ENCODE assay signal across 25 cellular contexts in genomic region chr4:139438141-139438540, GRCh38.
"Had no signal": no experiment of that assay in that cellular context is flagged by ENCODE, and none has a peak within 500 bp of the region (broad histone marks: within the 10 kb centered on the region; RNA-seq: fewer than 3 reads in every experiment).

No MANE protein-coding gene starts in this region.

- FAIRE-seq: kidney had no signal

- H3K4me3 ChIP-seq: colonic mucosa, esophagus muscularis mucosa, gastroesophageal sphincter, lung, skin epidermis, suprapubic skin, thyroid gland, upper lobe of left lung, uterus had no signal

- H3K4me3 Mint-ChIP-seq: immature natural killer cell; naive thymus-derived CD8-positive, alpha-beta T cell had no signal

- H3K4me1 Mint-ChIP-seq: immature natural killer cell had no signal

- DNase-seq: cerebellar nuclear complex; colonic mucosa; dermis blood vessel endothelial cell; foreskin fibroblast; glutamatergic neuron; immature natural killer cell; kidney; left colon; left ventricle myocardium superior; naive thymus-derived CD8-positive, alpha-beta T cell; posterior cingulate gyrus; stimulated activated CD4-positive, alpha-beta T cell treated with anti-CD3 and anti-CD28 coated beads, Interleukin-2, amount 100 ng/mL, for 24 hours; stimulated activated CD4-positive, alpha-beta T cell treated with anti-CD3 and anti-CD28 coated beads, Interleukin-4, amount 100 ng/mL, for 4 hours; stimulated activated naive CD4-positive, alpha-beta T cell treated with Interleukin-2 at 50 U/mL for 16 hours; thyroid gland; upper lobe of left lung; uterus had no signal

- H3K27ac Mint-ChIP-seq: immature natural killer cell had no signal

- H3K27ac ChIP-seq: colonic mucosa, epithelial cell of prostate, esophagus muscularis mucosa, gastroesophageal sphincter, neutrophil, skin epidermis, suprapubic skin, thyroid gland, upper lobe of left lung, uterus had no signal

- H3K27me3 Mint-ChIP-seq: naive thymus-derived CD8-positive, alpha-beta T cell had no signal

- H3K36me3 ChIP-seq: colonic mucosa, neutrophil, thyroid gland, upper lobe of left lung, uterus had no signal

- H3K9me3 ChIP-seq: colonic mucosa, neutrophil, thyroid gland had no signal

- ATAC-seq: gastroesophageal sphincter; left colon; left ventricle myocardium superior; naive thymus-derived CD8-positive, alpha-beta T cell; sciatic nerve had no signal

- H3K27me3 ChIP-seq: colonic mucosa, esophagus muscularis mucosa, gastroesophageal sphincter, neutrophil, suprapubic skin, thyroid gland, upper lobe of left lung, uterus had no signal

- H3K4me1 ChIP-seq: colonic mucosa, esophagus muscularis mucosa, gastroesophageal sphincter, suprapubic skin, thyroid gland, upper lobe of left lung, uterus had no signal
